12 cellular contexts compared by ENCODE assay signal in the genomic region with DNA sequence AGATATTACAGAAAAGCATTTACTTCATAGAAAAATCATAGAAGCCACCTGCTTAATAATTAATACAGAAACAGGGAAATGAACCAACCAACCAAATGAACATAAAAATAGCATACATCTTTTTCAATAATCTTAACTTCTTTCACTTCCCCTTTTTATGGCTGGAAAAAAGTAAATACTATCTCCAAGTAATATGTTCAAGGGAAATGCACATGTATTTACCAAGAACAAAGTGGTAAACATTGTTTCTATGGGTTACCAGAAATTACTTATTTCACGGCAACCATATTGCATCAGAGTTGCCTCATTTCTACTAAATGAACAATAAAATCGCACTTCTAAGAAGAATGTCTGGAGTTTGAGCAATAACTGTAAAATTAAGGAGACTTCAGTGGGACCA.
A peak's percentile ranks its signal among the peaks of the same experiment; 100 is the strongest.
DNase-seq lines count a peak whose midpoint lies in the region; ATAC-seq and TF ChIP-seq lines count a peak whose summit lies in the region.
"Had no signal": no experiment of that assay in that cellular context is flagged by ENCODE, and none has a peak within 500 bp of the region (broad histone marks: within the 10 kb centered on the region; RNA-seq: fewer than 3 reads in every experiment).

No MANE protein-coding gene starts in this region.

- peak overlapping the region; percentile 54 for H3K4me2 ChIP-seq in OCI-LY3 (ENCODE audit: low read length)

- H3K9me3 ChIP-seq in OCI-LY3 (ENCODE audit: insufficient read depth, low read length), result no peaks in the 10 kb centered on the region
- H3K9me3 ChIP-seq: Caco-2 had no signal

- H3K9ac ChIP-seq in OCI-LY3 (ENCODE audit: low read length), result no peak overlapping the region

- no peaks in the 10 kb centered on the region for H3K79me2 ChIP-seq in OCI-LY3 (ENCODE audit: low read length)

- H2AFZ ChIP-seq in OCI-LY3 (ENCODE audit: low read depth, low read length), result no peak overlapping the region

- H3K4me3 ChIP-seq in OCI-LY3 (ENCODE audit: low read length), result peak overlapping the region; percentile 21

- H3K36me3 ChIP-seq in OCI-LY3 (replicated peaks; ENCODE audit: low read depth, low read length), result no peaks in the 10 kb centered on the region

- H3K27ac ChIP-seq in OCI-LY3 (ENCODE audit: low read length), result no peak overlapping the region

- no peaks in the 10 kb centered on the region for H4K20me1 ChIP-seq in OCI-LY3 (ENCODE audit: insufficient read depth, low read length)

- TF ChIP-seq CTCF in OCI-LY3 (IDR thresholded peaks at IDR 0.05; ENCODE audit: low read depth, low read length), result no peak

- H3K4me1 ChIP-seq in OCI-LY3 (ENCODE audit: low read length), result peaks cover 26% of the 10 kb centered on the region

- DNase-seq in SKM-1 treated with dmso at 0.1 percent for 144 hours (lab: John Stamatoyannopoulos, UW; ENCODE audit: unreplicated experiment) (no peak), putamen (ENCODE audit: low spot score) (no peak), NCI-H774 (lab: John Stamatoyannopoulos, UW) (no peak), NCI-H2081 (lab: John Stamatoyannopoulos, UW) (no peak)
- DNase-seq: Caco-2, NCI-H1436 treated with DMSO at 0.1 percent for 48 hours had no signal

- H3K27me3 ChIP-seq in OCI-LY3 (ENCODE audit: low read depth, low read length), result no peaks in the 10 kb centered on the region

- ATAC-seq in GM18873 (IDR thresholded peaks at IDR 0.05; ENCODE audit: low FRiP score, unreplicated experiment) (peak; percentile 77), GM21576 (IDR thresholded peaks at IDR 0.05; ENCODE audit: unreplicated experiment) (peak; percentile 55), HG03139 (IDR thresholded peaks at IDR 0.05; ENCODE audit: unreplicated experiment) (peak; percentile 78)
- ATAC-seq: activated T-helper 17 cell treated with anti-CD3 and anti-CD28 coated beads, Interleukin-2, amount 50 U/mL, for 72 hours; stimulated activated effector memory CD8-positive, alpha-beta T cell treated with anti-CD3 and anti-CD28 coated beads, Interleukin-12 subunit alpha, Interleukin-12 subunit beta, amount 100 ng/mL, for 72 hours had no signal
